In the genomic region with DNA sequence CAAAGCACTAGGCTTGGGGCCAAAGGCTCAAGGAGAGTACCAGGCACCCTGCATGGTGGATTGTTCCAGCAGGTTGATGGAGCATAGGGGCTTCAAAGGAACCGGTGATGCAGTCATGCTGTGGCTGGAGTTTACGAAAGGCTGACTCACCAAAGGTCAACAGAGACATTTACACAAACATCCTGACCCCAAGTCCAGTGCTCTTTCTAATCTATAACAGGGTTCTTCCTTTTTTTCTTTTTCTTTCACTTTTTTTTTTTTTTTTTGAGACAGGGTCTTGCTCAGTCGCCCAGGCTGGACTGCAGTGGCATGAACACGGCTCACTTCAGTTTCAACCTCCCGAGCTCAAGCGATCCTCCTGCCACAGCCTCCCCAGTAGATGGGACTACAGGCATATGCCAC, we compare ENCODE assay signal across 1 cellular context.
TF ChIP-seq lines count a peak whose summit lies in the region.

No MANE protein-coding gene starts in this region.

TF ChIP-seq in HepG2, 621 proteins besides CTCF, POLR2A, EP300 and RAD21 (continued from another document and continues in another):
- TF ChIP-seq, protein P1, sequence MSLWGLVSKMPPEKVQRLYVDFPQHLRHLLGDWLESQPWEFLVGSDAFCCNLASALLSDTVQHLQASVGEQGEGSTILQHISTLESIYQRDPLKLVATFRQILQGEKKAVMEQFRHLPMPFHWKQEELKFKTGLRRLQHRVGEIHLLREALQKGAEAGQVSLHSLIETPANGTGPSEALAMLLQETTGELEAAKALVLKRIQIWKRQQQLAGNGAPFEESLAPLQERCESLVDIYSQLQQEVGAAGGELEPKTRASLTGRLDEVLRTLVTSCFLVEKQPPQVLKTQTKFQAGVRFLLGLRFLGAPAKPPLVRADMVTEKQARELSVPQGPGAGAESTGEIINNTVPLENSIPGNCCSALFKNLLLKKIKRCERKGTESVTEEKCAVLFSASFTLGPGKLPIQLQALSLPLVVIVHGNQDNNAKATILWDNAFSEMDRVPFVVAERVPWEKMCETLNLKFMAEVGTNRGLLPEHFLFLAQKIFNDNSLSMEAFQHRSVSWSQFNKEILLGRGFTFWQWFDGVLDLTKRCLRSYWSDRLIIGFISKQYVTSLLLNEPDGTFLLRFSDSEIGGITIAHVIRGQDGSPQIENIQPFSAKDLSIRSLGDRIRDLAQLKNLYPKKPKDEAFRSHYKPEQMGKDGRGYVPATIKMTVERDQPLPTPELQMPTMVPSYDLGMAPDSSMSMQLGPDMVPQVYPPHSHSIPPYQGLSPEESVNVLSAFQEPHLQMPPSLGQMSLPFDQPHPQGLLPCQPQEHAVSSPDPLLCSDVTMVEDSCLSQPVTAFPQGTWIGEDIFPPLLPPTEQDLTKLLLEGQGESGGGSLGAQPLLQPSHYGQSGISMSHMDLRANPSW (CRISPR knock-in tag; IDR thresholded peaks at IDR 0.05; ENCODE audit: borderline replicate concordance): no peak
- TF ChIP-seq NPAS2 (CRISPR knock-in tag; IDR thresholded peaks at IDR 0.05; ENCODE audit: borderline replicate concordance): no peak
- TF ChIP-seq SIN3A (IDR thresholded peaks at IDR 0.05; ENCODE audit: borderline replicate concordance, low read depth, low read length): no peak
- no peak for TF ChIP-seq ZSCAN31 (CRISPR knock-in tag; IDR thresholded peaks at IDR 0.05; ENCODE audit: low read depth)
- TF ChIP-seq, protein P2, sequence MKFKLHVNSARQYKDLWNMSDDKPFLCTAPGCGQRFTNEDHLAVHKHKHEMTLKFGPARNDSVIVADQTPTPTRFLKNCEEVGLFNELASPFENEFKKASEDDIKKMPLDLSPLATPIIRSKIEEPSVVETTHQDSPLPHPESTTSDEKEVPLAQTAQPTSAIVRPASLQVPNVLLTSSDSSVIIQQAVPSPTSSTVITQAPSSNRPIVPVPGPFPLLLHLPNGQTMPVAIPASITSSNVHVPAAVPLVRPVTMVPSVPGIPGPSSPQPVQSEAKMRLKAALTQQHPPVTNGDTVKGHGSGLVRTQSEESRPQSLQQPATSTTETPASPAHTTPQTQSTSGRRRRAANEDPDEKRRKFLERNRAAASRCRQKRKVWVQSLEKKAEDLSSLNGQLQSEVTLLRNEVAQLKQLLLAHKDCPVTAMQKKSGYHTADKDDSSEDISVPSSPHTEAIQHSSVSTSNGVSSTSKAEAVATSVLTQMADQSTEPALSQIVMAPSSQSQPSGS (CRISPR knock-in tag; IDR thresholded peaks at IDR 0.05): peak; percentile 87
- peak; percentile 79 for TF ChIP-seq SOX13 (IDR thresholded peaks at IDR 0.05)
- peak in 1 of 2 experiments; percentile 93; a peak in 2 of 4 replicates for TF ChIP-seq SOX13 (CRISPR knock-in tag; conservative IDR thresholded peaks at IDR 0.05 in 1 of 2, IDR thresholded peaks at IDR 0.05 in 1 of 2)
- no peak for TF ChIP-seq U2AF1 (optimal IDR thresholded peaks at IDR 0.05; ENCODE audit: low read depth, low read length)
- TF ChIP-seq ZNF572 (CRISPR knock-in tag; IDR thresholded peaks at IDR 0.05): no peak
- TF ChIP-seq, protein P3, sequence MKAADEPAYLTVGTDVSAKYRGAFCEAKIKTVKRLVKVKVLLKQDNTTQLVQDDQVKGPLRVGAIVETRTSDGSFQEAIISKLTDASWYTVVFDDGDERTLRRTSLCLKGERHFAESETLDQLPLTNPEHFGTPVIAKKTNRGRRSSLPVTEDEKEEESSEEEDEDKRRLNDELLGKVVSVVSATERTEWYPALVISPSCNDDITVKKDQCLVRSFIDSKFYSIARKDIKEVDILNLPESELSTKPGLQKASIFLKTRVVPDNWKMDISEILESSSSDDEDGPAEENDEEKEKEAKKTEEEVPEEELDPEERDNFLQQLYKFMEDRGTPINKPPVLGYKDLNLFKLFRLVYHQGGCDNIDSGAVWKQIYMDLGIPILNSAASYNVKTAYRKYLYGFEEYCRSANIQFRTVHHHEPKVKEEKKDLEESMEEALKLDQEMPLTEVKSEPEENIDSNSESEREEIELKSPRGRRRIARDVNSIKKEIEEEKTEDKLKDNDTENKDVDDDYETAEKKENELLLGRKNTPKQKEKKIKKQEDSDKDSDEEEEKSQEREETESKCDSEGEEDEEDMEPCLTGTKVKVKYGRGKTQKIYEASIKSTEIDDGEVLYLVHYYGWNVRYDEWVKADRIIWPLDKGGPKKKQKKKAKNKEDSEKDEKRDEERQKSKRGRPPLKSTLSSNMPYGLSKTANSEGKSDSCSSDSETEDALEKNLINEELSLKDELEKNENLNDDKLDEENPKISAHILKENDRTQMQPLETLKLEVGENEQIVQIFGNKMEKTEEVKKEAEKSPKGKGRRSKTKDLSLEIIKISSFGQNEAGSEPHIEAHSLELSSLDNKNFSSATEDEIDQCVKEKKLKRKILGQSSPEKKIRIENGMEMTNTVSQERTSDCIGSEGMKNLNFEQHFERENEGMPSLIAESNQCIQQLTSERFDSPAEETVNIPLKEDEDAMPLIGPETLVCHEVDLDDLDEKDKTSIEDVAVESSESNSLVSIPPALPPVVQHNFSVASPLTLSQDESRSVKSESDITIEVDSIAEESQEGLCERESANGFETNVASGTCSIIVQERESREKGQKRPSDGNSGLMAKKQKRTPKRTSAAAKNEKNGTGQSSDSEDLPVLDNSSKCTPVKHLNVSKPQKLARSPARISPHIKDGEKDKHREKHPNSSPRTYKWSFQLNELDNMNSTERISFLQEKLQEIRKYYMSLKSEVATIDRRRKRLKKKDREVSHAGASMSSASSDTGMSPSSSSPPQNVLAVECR (CRISPR knock-in tag; IDR thresholded peaks at IDR 0.05; ENCODE audit: borderline replicate concordance): peak; percentile 31; the same call in 1 of the 2 replicates
- TF ChIP-seq, protein P4, sequence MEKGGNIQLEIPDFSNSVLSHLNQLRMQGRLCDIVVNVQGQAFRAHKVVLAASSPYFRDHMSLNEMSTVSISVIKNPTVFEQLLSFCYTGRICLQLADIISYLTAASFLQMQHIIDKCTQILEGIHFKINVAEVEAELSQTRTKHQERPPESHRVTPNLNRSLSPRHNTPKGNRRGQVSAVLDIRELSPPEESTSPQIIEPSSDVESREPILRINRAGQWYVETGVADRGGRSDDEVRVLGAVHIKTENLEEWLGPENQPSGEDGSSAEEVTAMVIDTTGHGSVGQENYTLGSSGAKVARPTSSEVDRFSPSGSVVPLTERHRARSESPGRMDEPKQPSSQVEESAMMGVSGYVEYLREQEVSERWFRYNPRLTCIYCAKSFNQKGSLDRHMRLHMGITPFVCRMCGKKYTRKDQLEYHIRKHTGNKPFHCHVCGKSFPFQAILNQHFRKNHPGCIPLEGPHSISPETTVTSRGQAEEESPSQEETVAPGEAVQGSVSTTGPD (CRISPR knock-in tag; IDR thresholded peaks at IDR 0.05): no peak
- TF ChIP-seq MEIS1 (CRISPR knock-in tag; IDR thresholded peaks at IDR 0.05; ENCODE audit: borderline replicate concordance): 0 out of 2 replicates have a peak, but pooled peaks have one; percentile 29
- TF ChIP-seq RNF2 (conservative IDR thresholded peaks at IDR 0.05; ENCODE audit: low read depth): no peak
- no peak for TF ChIP-seq ZSCAN29 (CRISPR knock-in tag; conservative IDR thresholded peaks at IDR 0.05)
- peak; percentile 100 for TF ChIP-seq DPF2 (CRISPR knock-in tag; IDR thresholded peaks at IDR 0.05; ENCODE audit: borderline replicate concordance, low read depth)
- no peak for TF ChIP-seq ZNF761 (CRISPR knock-in tag; conservative IDR thresholded peaks at IDR 0.05)
- TF ChIP-seq, protein P5, sequence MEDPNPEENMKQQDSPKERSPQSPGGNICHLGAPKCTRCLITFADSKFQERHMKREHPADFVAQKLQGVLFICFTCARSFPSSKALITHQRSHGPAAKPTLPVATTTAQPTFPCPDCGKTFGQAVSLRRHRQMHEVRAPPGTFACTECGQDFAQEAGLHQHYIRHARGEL (CRISPR knock-in tag; IDR thresholded peaks at IDR 0.05): no peak
- no peak for TF ChIP-seq U2AF2 (IDR thresholded peaks at IDR 0.05; ENCODE audit: low read depth, low read length)
- TF ChIP-seq, protein P6, sequence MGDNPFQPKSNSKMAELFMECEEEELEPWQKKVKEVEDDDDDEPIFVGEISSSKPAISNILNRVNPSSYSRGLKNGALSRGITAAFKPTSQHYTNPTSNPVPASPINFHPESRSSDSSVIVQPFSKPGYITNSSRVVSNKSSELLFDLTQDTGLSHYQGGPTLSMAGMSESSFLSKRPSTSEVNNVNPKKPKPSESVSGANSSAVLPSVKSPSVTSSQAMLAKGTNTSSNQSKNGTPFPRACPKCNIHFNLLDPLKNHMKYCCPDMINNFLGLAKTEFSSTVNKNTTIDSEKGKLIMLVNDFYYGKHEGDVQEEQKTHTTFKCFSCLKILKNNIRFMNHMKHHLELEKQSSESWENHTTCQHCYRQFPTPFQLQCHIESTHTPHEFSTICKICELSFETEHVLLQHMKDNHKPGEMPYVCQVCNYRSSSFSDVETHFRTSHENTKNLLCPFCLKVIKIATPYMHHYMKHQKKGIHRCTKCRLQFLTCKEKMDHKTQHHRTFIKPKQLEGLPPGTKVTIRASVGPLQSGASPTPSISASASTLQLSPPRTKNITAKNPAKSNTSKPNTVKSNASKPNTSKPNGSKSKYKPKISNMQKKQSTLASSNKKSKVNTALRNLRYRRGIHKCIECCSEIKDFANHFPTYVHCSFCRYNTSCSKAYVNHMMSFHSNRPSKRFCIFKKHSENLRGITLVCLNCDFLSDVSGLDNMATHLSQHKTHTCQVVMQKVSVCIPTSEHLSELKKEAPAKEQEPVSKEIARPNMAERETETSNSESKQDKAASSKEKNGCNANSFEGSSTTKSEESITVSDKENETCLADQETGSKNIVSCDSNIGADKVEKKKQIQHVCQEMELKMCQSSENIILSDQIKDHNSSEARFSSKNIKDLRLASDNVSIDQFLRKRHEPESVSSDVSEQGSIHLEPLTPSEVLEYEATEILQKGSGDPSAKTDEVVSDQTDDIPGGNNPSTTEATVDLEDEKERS (CRISPR knock-in tag; IDR thresholded peaks at IDR 0.05): peak; percentile 84
- TF ChIP-seq CHCHD3 (CRISPR knock-in tag; IDR thresholded peaks at IDR 0.05): no peak
- TF ChIP-seq CC2D1A (CRISPR knock-in tag; IDR thresholded peaks at IDR 0.05): no peak
- 0 out of 2 replicates have a peak, but pooled peaks have one; percentile 36 for TF ChIP-seq RFXANK (CRISPR knock-in tag; IDR thresholded peaks at IDR 0.05)
- TF ChIP-seq TEAD3 (CRISPR knock-in tag; optimal IDR thresholded peaks at IDR 0.05; ENCODE audit: borderline replicate concordance): peak; percentile 86
- TF ChIP-seq ZFAT (CRISPR knock-in tag; conservative IDR thresholded peaks at IDR 0.05): no peak
- TF ChIP-seq ZNF282 (IDR thresholded peaks at IDR 0.05; ENCODE audit: partially characterized antibody): no peak
- TF ChIP-seq, protein P7, sequence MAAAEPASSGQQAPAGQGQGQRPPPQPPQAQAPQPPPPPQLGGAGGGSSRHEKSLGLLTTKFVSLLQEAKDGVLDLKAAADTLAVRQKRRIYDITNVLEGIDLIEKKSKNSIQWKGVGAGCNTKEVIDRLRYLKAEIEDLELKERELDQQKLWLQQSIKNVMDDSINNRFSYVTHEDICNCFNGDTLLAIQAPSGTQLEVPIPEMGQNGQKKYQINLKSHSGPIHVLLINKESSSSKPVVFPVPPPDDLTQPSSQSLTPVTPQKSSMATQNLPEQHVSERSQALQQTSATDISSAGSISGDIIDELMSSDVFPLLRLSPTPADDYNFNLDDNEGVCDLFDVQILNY (CRISPR knock-in tag; conservative IDR thresholded peaks at IDR 0.05): no peak
- peak; percentile 82 to 88 for TF ChIP-seq NR2F1 (CRISPR knock-in tag; IDR thresholded peaks at IDR 0.05)
- TF ChIP-seq SOX5 (CRISPR knock-in tag; IDR thresholded peaks at IDR 0.05; ENCODE audit: borderline replicate concordance): peak; percentile 92
- TF ChIP-seq RFXAP (CRISPR knock-in tag; IDR thresholded peaks at IDR 0.05; ENCODE audit: borderline replicate concordance): no peak
- TF ChIP-seq STAT5B (CRISPR knock-in tag; IDR thresholded peaks at IDR 0.05): no peak
- TF ChIP-seq, protein P8, sequence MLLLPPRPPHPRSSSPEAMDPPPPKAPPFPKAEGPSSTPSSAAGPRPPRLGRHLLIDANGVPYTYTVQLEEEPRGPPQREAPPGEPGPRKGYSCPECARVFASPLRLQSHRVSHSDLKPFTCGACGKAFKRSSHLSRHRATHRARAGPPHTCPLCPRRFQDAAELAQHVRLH (CRISPR knock-in tag; IDR thresholded peaks at IDR 0.05; ENCODE audit: borderline replicate concordance, low read depth): peak; percentile 53; the same call in 1 of the 2 replicates
- no peak for TF ChIP-seq CCDC6 (CRISPR knock-in tag; IDR thresholded peaks at IDR 0.05)
- TF ChIP-seq, protein P9, sequence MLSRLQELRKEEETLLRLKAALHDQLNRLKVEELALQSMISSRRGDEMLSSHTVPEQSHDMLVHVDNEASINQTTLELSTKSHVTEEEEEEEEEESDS (CRISPR knock-in tag; IDR thresholded peaks at IDR 0.05; ENCODE audit: borderline replicate concordance): no peak
- peak; percentile 96 for TF ChIP-seq ZNF644 (CRISPR knock-in tag; IDR thresholded peaks at IDR 0.05; ENCODE audit: low read depth)
- TF ChIP-seq ZNF160 (CRISPR knock-in tag; IDR thresholded peaks at IDR 0.05): no peak
- TF ChIP-seq KLF16 (CRISPR knock-in tag; IDR thresholded peaks at IDR 0.05): peak in 1 of 2 experiments; percentile 79; a peak in 1 of 4 replicates
- no peak for TF ChIP-seq EED (CRISPR knock-in tag; IDR thresholded peaks at IDR 0.05)
- no peak for TF ChIP-seq HNRNPL (IDR thresholded peaks at IDR 0.05; ENCODE audit: low read depth, low read length)
- peak; percentile 74 for TF ChIP-seq NR2C2 (CRISPR knock-in tag; IDR thresholded peaks at IDR 0.05; ENCODE audit: borderline replicate concordance)
- TF ChIP-seq ISL2 (CRISPR knock-in tag; IDR thresholded peaks at IDR 0.05): peak; percentile 90
- TF ChIP-seq, protein P10, sequence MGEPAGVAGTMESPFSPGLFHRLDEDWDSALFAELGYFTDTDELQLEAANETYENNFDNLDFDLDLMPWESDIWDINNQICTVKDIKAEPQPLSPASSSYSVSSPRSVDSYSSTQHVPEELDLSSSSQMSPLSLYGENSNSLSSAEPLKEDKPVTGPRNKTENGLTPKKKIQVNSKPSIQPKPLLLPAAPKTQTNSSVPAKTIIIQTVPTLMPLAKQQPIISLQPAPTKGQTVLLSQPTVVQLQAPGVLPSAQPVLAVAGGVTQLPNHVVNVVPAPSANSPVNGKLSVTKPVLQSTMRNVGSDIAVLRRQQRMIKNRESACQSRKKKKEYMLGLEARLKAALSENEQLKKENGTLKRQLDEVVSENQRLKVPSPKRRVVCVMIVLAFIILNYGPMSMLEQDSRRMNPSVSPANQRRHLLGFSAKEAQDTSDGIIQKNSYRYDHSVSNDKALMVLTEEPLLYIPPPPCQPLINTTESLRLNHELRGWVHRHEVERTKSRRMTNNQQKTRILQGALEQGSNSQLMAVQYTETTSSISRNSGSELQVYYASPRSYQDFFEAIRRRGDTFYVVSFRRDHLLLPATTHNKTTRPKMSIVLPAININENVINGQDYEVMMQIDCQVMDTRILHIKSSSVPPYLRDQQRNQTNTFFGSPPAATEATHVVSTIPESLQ (CRISPR knock-in tag; conservative IDR thresholded peaks at IDR 0.05): no peak
- TF ChIP-seq EHMT2 (IDR thresholded peaks at IDR 0.05; ENCODE audit: borderline replicate concordance, low read depth, low read length): peak; percentile 29; the same call in 1 of the 2 replicates
- TF ChIP-seq SP140L (CRISPR knock-in tag; IDR thresholded peaks at IDR 0.05; ENCODE audit: borderline replicate concordance): no peak
- TF ChIP-seq ATF7 (IDR thresholded peaks at IDR 0.05): peak; percentile 40; the same call in 1 of the 2 replicates
- TF ChIP-seq ATF7 (CRISPR knock-in tag; IDR thresholded peaks at IDR 0.05): peak; percentile 89; the same call in 1 of the 2 replicates
- TF ChIP-seq, protein P11, sequence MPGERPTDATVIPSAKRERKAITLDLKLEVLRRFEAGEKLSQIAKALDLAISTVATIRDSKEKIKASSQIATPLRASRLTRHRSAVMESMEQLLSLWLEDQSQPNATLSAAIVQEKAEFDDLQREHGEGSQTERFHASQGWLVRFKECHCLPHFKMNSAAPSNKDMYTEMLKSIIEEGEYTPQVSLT (CRISPR knock-in tag; IDR thresholded peaks at IDR 0.05; ENCODE audit: borderline replicate concordance, low read depth): no peak
- no peak for TF ChIP-seq ZNF567 (CRISPR knock-in tag; IDR thresholded peaks at IDR 0.05; ENCODE audit: borderline replicate concordance)
- TF ChIP-seq ZFP36L2 (CRISPR knock-in tag; IDR thresholded peaks at IDR 0.05): no peak
- TF ChIP-seq CAMTA2 (CRISPR knock-in tag; IDR thresholded peaks at IDR 0.05; ENCODE audit: borderline replicate concordance): no peak
